ENCODE assay signal across 8 cellular contexts in genomic region chr12:64682572-64683277, GRCh38.
A peak's percentile ranks its signal among the peaks of the same experiment; 100 is the strongest.
DNase-seq lines count a peak whose midpoint lies in the region; ATAC-seq and TF ChIP-seq lines count a peak whose summit lies in the region.

No MANE protein-coding gene starts in this region.

- in situ Hi-C loops in IMR-90 (cut with MboI; ENCODE audit: low sequenced_read_pairs): no loop called here

- peak overlapping the region; percentile 1 for H3K4me3 ChIP-seq in A673 (ENCODE audit: low read depth, low read length, poor library complexity, severe bottlenecking)
- no peak overlapping the region for H3K4me3 ChIP-seq in IMR-90 (ENCODE audit: insufficient read depth, low read depth, low read length)

- dilution Hi-C loops in IMR-90 (cut with HindIII; ENCODE audit: low sequenced_read_pairs, unreplicated experiment): no loop called here

- DNase-seq in A673 (ENCODE audit: low spot score) (peak; percentile 96), IMR-90 (peak; percentile 93), immature natural killer cell (no peak), cerebellum (ENCODE audit: low spot score) (no peak), dermis blood vessel endothelial cell (no peak)
- no peak for DNase-seq in activated CD4-positive, alpha-beta memory T cell treated with anti-CD3 and anti-CD28 coated beads, Interleukin-2, amount 10 ng/mL, durations not matched to agents 7 days and 5 days
- DNase-seq in stimulated activated CD4-positive, alpha-beta T cell treated with anti-CD3 and anti-CD28 coated beads, Interleukin-15, amount 100 ng/mL, for 24 hours: no peak

- H2AK5ac ChIP-seq in IMR-90 (ENCODE audit: low read depth, low read length): no peak overlapping the region

- no peaks in the 10 kb centered on the region for H3K9me3 Mint-ChIP-seq in activated CD4-positive, alpha-beta memory T cell treated with anti-CD3 and anti-CD28 coated beads, Interleukin-2, amount 10 ng/mL, durations not matched to agents 7 days and 5 days
- no peaks in the 10 kb centered on the region for H3K9me3 Mint-ChIP-seq in immature natural killer cell

- no peak overlapping the region; the same call in 1 of the 2 replicates for H4K5ac ChIP-seq in IMR-90 (ENCODE audit: low read depth, low read length)

- no peak overlapping the region for H3K4me2 ChIP-seq in IMR-90 (ENCODE audit: low read depth, low read length)

- H2BK5ac ChIP-seq in IMR-90 (ENCODE audit: low read depth, low read length, poor library complexity, severe bottlenecking): no peak overlapping the region

- POLR2A ChIA-PET in A673 (lab: Charles Lee; ENCODE audit: low non-redundant PET) (interaction anchor here (0.7 kb wide), 1 partner anchor 138 kb away, joined by 3 read pairs; no protein-coding TSS in a partner anchor), IMR-90 (lab: Charles Lee; ENCODE audit: unreplicated experiment) (interaction anchor here (0.5 kb wide), 1 partner anchor 228 kb away, joined by 3 read pairs; no protein-coding TSS in a partner anchor)
- POLR2A ChIA-PET in activated CD4-positive, alpha-beta memory T cell treated with anti-CD3 and anti-CD28 coated beads, Interleukin-2, amount 10 ng/mL, durations not matched to agents 7 days and 5 days (lab: Charles Lee): interaction anchor here (1.4 to 10.5 kb wide), 3 partner anchors 13 to 74 kb away, joined by 4 to 301 read pairs (median 136); partner anchors contain the start of gene RASSF3

- peak overlapping the region; percentile 5; the same call in 1 of the 2 replicates for H2BK20ac ChIP-seq in IMR-90 (ENCODE audit: low read depth, low read length)

- peaks cover 89% of the 10 kb centered on the region for H3K4me1 Mint-ChIP-seq in activated CD4-positive, alpha-beta memory T cell treated with anti-CD3 and anti-CD28 coated beads, Interleukin-2, amount 10 ng/mL, durations not matched to agents 7 days and 5 days
- peaks cover 87 to 96% of the 10 kb centered on the region in 2 donors for H3K4me1 Mint-ChIP-seq in immature natural killer cell

- peak overlapping the region; percentile 90 for H3K27ac Mint-ChIP-seq in activated CD4-positive, alpha-beta memory T cell treated with anti-CD3 and anti-CD28 coated beads, Interleukin-2, amount 10 ng/mL, durations not matched to agents 7 days and 5 days
- peak overlapping the region; percentile 94 to 100 (median 95) for H3K27ac Mint-ChIP-seq in immature natural killer cell

- H3K56ac ChIP-seq in IMR-90 (ENCODE audit: extremely low read depth, insufficient read depth, low read length): no peak overlapping the region

- no TSS peak for BruUV-seq in A673 (replicated peaks; lab: Mats Ljungman, UMichigan)
- no TSS peak for BruUV-seq in IMR-90 (replicated peaks; lab: Mats Ljungman, UMichigan)

- no peak overlapping the region for H2AFZ ChIP-seq in IMR-90 (replicated peaks; ENCODE audit: low read length, poor library complexity)

- H3K27me3 ChIP-seq in A673 (replicated peaks; ENCODE audit: insufficient read depth, low read depth, low read length, poor library complexity) (no peaks in the 10 kb centered on the region), IMR-90 (ENCODE audit: control insufficient read depth, insufficient read depth, low read length) (no peaks in the 10 kb centered on the region)

- H3K79me1 ChIP-seq in IMR-90 (ENCODE audit: low read depth in 1 of 2, low read length in 2 of 2): peaks cover 18 to 70% of the 10 kb centered on the region in 2 experiments

- CTCF ChIA-PET in A673 (lab: Charles Lee) (interaction anchor here (0.5 to 1.0 kb wide), 2 partner anchors 133 to 1889 kb away, joined by 4 to 8 read pairs; no protein-coding TSS in a partner anchor), IMR-90 (lab: Yijun Ruan, JAX) (interaction anchor here (0.5 to 1.0 kb wide), 2 partner anchors 10 to 147 kb away, joined by 3 to 4 read pairs; no protein-coding TSS in a partner anchor)
- CTCF ChIA-PET in activated CD4-positive, alpha-beta memory T cell treated with anti-CD3 and anti-CD28 coated beads, Interleukin-2, amount 10 ng/mL, durations not matched to agents 7 days and 5 days (lab: Charles Lee): interaction anchor here (0.9 to 9.3 kb wide), 3 partner anchors 13 to 133 kb away, joined by 3 to 92 read pairs (median 66); no protein-coding TSS in a partner anchor

- TF ChIP-seq CTCF in A673 (conservative IDR thresholded peaks at IDR 0.05; ENCODE audit: low read depth, low read length): no peak
- no peak for TF ChIP-seq CTCF in IMR-90 (conservative IDR thresholded peaks at IDR 0.05; ENCODE audit: low read depth, low read length)

- no peak overlapping the region; a peak in 1 of 4 replicates for H4K8ac ChIP-seq in IMR-90 (ENCODE audit: low read depth in 2 of 2, low read length in 2 of 2)

- H3K36me3 Mint-ChIP-seq in activated CD4-positive, alpha-beta memory T cell treated with anti-CD3 and anti-CD28 coated beads, Interleukin-2, amount 10 ng/mL, durations not matched to agents 7 days and 5 days (ENCODE audit: low read depth): peaks cover 55% of the 10 kb centered on the region
- H3K36me3 Mint-ChIP-seq in immature natural killer cell: peaks cover 12 to 27% (median 15%) of the 10 kb centered on the region in 3 donors

- H2BK15ac ChIP-seq in IMR-90 (ENCODE audit: low read depth, low read length): no peak overlapping the region

- H3K4me1 ChIP-seq in A673 (ENCODE audit: insufficient read depth, low read length, poor library complexity, severe bottlenecking): peaks cover 50% of the 10 kb centered on the region
- peaks cover 9% of the 10 kb centered on the region for H3K4me1 ChIP-seq in IMR-90 (ENCODE audit: control insufficient read depth, insufficient read depth, low read length)

- H3K27ac ChIP-seq in A673 (ENCODE audit: low read depth, low read length, poor library complexity, severe bottlenecking) (peak overlapping the region; percentile 73), IMR-90 (ENCODE audit: insufficient read depth, low read length) (no peak overlapping the region; the same call in 1 of the 2 replicates)

- no peaks in the 10 kb centered on the region for H3K27me3 Mint-ChIP-seq in activated CD4-positive, alpha-beta memory T cell treated with anti-CD3 and anti-CD28 coated beads, Interleukin-2, amount 10 ng/mL, durations not matched to agents 7 days and 5 days
- H3K27me3 Mint-ChIP-seq in immature natural killer cell (ENCODE audit: low read depth in 3 of 3): peaks cover 9 to 36% (median 10%) of the 10 kb centered on the region in 3 donors

- no peaks in the 10 kb centered on the region for H3K36me3 ChIP-seq in A673 (ENCODE audit: insufficient read depth, low read length, poor library complexity, severe bottlenecking)
- peaks cover 9% of the 10 kb centered on the region for H3K36me3 ChIP-seq in IMR-90 (ENCODE audit: control insufficient read depth, insufficient read depth, low read length)

- peaks cover 15% of the 10 kb centered on the region for H3K9me1 ChIP-seq in IMR-90 (ENCODE audit: insufficient read depth, low read length)

- peak overlapping the region; percentile 13; the same call in 1 of the 2 replicates for H3K23ac ChIP-seq in IMR-90 (ENCODE audit: low read depth, low read length)

- no peaks in the 10 kb centered on the region for H3K9me3 ChIP-seq in A673 (ENCODE audit: low read depth, low read length, poor library complexity, severe bottlenecking)
- no peaks in the 10 kb centered on the region for H3K9me3 ChIP-seq in IMR-90 (ENCODE audit: control insufficient read depth, insufficient read depth, low read length)

- no CpG with 5 or more reads among the region's 6 CpGs for WGBS in IMR-90 (ENCODE audit: extremely low coverage in 2 of 2, insufficient read length in 1 of 2), 2 experiments

- H3K14ac ChIP-seq in IMR-90 (replicated peaks; ENCODE audit: low read depth, low read length): peak overlapping the region; percentile 23; the same call in 1 of the 2 replicates

- H4K91ac ChIP-seq in IMR-90 (ENCODE audit: insufficient read depth, low read depth, low read length): no peak overlapping the region

- H4K20me1 ChIP-seq in IMR-90 (ENCODE audit: insufficient read depth, low read length): peaks cover 14% of the 10 kb centered on the region; the same call in 1 of the 2 replicates

- H2BK120ac ChIP-seq in IMR-90 (ENCODE audit: low read depth, low read length): no peak overlapping the region

- ATAC-seq in IMR-90 (ENCODE audit: low read depth) (peak; percentile 85), GM21515 (IDR thresholded peaks at IDR 0.05; ENCODE audit: unreplicated experiment) (no peak)

- H3K9ac ChIP-seq in IMR-90 (ENCODE audit: low read depth, low read length): no peak overlapping the region

- H3K4me3 Mint-ChIP-seq in activated CD4-positive, alpha-beta memory T cell treated with anti-CD3 and anti-CD28 coated beads, Interleukin-2, amount 10 ng/mL, durations not matched to agents 7 days and 5 days: no peak overlapping the region
- peak overlapping the region; percentile 40 to 81 (median 76) for H3K4me3 Mint-ChIP-seq in immature natural killer cell

- no peak overlapping the region for H3K4ac ChIP-seq in IMR-90 (ENCODE audit: low read depth, low read length)

- H3K18ac ChIP-seq in IMR-90 (ENCODE audit: low read depth, low read length): peak overlapping the region; percentile 28; the same call in 1 of the 2 replicates

- no peak for TF ChIP-seq POLR2A in IMR-90 (IDR thresholded peaks at IDR 0.05; ENCODE audit: low read depth, low read length)

- no peak overlapping the region for H2AK9ac ChIP-seq in IMR-90 (replicated peaks; ENCODE audit: low read depth, low read length, poor library complexity)

- TF ChIP-seq RAD21 in IMR-90 (IDR thresholded peaks at IDR 0.05; ENCODE audit: low read length): no peak

- intact Hi-C loops in A673 (cut with micrococcal nuclease; ENCODE audit: unreplicated experiment) (no loop called here), IMR-90 (cut with micrococcal nuclease) (no loop called here)

TF ChIP-seq in IMR-90, 13 proteins besides CTCF, POLR2A, EP300 and RAD21:
- TF ChIP-seq CEBPB (IDR thresholded peaks at IDR 0.05; ENCODE audit: low read depth, low read length): peak; percentile 14; the same call in 1 of the 2 replicates
- TF ChIP-seq RCOR1 (IDR thresholded peaks at IDR 0.05; ENCODE audit: insufficient replicate concordance, low read length): no peak

Comparison
In these comparisons a context has a peak if more than half of its experiments do, and no peak if none do; other contexts are left out.
1. DNase-seq: peak in A673 (single experiment) and IMR-90 (single experiment); none in activated CD4-positive, alpha-beta memory T cell treated with anti-CD3 and anti-CD28 coated beads, Interleukin-2, amount 10 ng/mL, durations not matched to agents 7 days and 5 days (single experiment), immature natural killer cell (0 of 3), cerebellum (single experiment), dermis blood vessel endothelial cell (single experiment) and stimulated activated CD4-positive, alpha-beta T cell treated with anti-CD3 and anti-CD28 coated beads, Interleukin-15, amount 100 ng/mL, for 24 hours (single experiment).